In the genomic region with DNA sequence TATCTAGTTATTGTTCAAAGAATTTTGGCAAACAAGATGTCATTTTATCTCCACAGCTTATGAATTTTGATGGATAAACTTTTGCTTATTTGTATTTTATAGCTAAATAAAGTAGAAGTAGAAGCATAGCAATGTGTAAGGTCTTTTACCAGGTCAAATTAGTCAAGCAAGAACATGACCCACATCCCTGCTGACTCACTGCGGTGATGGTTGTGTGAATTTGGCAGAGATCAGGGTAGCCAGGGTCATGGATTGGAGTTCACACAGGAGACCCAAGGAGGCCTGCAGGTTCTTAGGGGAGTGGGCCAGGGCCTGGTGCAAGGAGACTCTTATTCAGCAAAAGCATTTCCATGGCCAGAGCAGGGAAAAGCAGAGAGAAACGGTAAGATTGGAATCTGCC, we compare ENCODE assay signal across 18 cellular contexts. TPM values are rescaled to one million over a fixed set of nuclear protein-coding genes. Genes with fewer than 3 reads are reported as not detected.
DNase-seq lines count a peak whose midpoint lies in the region; ATAC-seq and TF ChIP-seq lines count a peak whose summit lies in the region.
"Had no signal": no experiment of that assay in that cellular context is flagged by ENCODE, and none has a peak within 500 bp of the region (broad histone marks: within the 10 kb centered on the region; RNA-seq: fewer than 3 reads in every experiment).

No MANE protein-coding gene starts in this region.

- H3K4me2 ChIP-seq in mammary epithelial cell (ENCODE audit: insufficient read depth, low read depth, low read length) = no peak overlapping the region
- H3K4me2 ChIP-seq: A549, BLaER1 had no signal

- H3K27me3 ChIP-seq in mammary epithelial cell (ENCODE audit: insufficient read depth, low read length) = no peaks in the 10 kb centered on the region
- no peaks in the 10 kb centered on the region for H3K27me3 ChIP-seq in uterus
- H3K27me3 ChIP-seq: BLaER1 had no signal

- no peaks in the 10 kb centered on the region for H4K20me1 ChIP-seq in mammary epithelial cell (ENCODE audit: insufficient read depth, low read length)
- H4K20me1 ChIP-seq: BLaER1 had no signal

- no peak for ATAC-seq in HG03025 (IDR thresholded peaks at IDR 0.05; ENCODE audit: low FRiP score, unreplicated experiment)
- ATAC-seq: A549 had no signal

- H3K4me3 ChIP-seq in mammary epithelial cell (replicated peaks in 1 of 3; ENCODE audit: insufficient read depth in 1 of 3, low read depth in 2 of 3, low read length in 3 of 3) (no peak overlapping the region), uterus (no peak overlapping the region)
- H3K4me3 ChIP-seq: A549, BLaER1, SJSA1 had no signal

- intact Hi-C loops in mammary epithelial cell (cut with micrococcal nuclease) = loop anchor here (5.0 kb wide), 1 partner anchor 48 kb away; no protein-coding TSS in a partner anchor
- intact Hi-C loops in uterus (cut with DNase I; ENCODE audit: low total_unique reads) = no loop called here

- H3K79me2 ChIP-seq in mammary epithelial cell (ENCODE audit: insufficient read depth, low read length) = no peaks in the 10 kb centered on the region

- H3K36me3 ChIP-seq in mammary epithelial cell (ENCODE audit: insufficient read depth, low read length) = no peaks in the 10 kb centered on the region
- no peaks in the 10 kb centered on the region for H3K36me3 ChIP-seq in uterus
- H3K36me3 ChIP-seq: BLaER1, SJSA1 had no signal

- CTCF ChIA-PET in mammary epithelial cell (lab: Charles Lee; ENCODE audit: low non-redundant PET) = no interaction called here

- H3K9me3 ChIP-seq in mammary epithelial cell (replicated peaks; ENCODE audit: insufficient read depth, low read length) (no peaks in the 10 kb centered on the region), uterus (no peaks in the 10 kb centered on the region)
- H3K9me3 ChIP-seq: A549, BLaER1, SJSA1 had no signal

- TF ChIP-seq CTCF in mammary epithelial cell (conservative IDR thresholded peaks at IDR 0.05 in 1 of 2, IDR thresholded peaks at IDR 0.05 in 1 of 2; ENCODE audit: extremely low read depth in 1 of 2, insufficient read depth in 1 of 2, low read depth in 1 of 2, low read length in 2 of 2) (no peak), uterus (IDR thresholded peaks at IDR 0.05) (no peak)

- no peak overlapping the region for H3K9ac ChIP-seq in mammary epithelial cell (ENCODE audit: insufficient read depth, low read length)
- H3K9ac ChIP-seq: BLaER1 had no signal

- in situ Hi-C loops in mammary epithelial cell (cut with MboI; ENCODE audit: low sequenced_read_pairs in 2 of 2) = no loop called here

- 83% methylated on average over 2 of the region's 2 CpGs for WGBS in mammary epithelial cell (ENCODE audit: low coverage, missing lambda C conversion rate)

- TF ChIP-seq POLR2A in uterus (IDR thresholded peaks at IDR 0.05) = no peak

- DNase-seq in ELR (ENCODE audit: low read depth) (peak; percentile 60), M059J (ENCODE audit: low read depth) (peak; percentile 67), mammary epithelial cell (peak; percentile 16), renal cortical epithelial cell (ENCODE audit: low read depth) (peak; percentile 56), uterus (no peak)
- DNase-seq in stimulated activated CD4-positive, alpha-beta T cell treated with anti-CD3 and anti-CD28 coated beads, Interleukin-4, amount 100 ng/mL, for 1 hour = no peak
- DNase-seq: CD4-positive, alpha-beta memory T cell; DMS153; Kasumi-1; MV-4-11; NCI-H1694 treated with DMSO at 0.1 percent for 48 hours; NCI-H510A; NCI-H774; OCI-M1 had no signal

- no TSS peak for BruUV-seq in mammary epithelial cell (replicated peaks; lab: Mats Ljungman, UMichigan)

- no peak overlapping the region for H3K27ac ChIP-seq in mammary epithelial cell (ENCODE audit: insufficient read depth, low read depth, low read length)
- H3K27ac ChIP-seq in uterus = no peak overlapping the region
- H3K27ac ChIP-seq: A549, BLaER1, SJSA1 had no signal

- no peak overlapping the region for H2AFZ ChIP-seq in mammary epithelial cell (ENCODE audit: low read depth, low read length)

- no peaks in the 10 kb centered on the region for H3K4me1 ChIP-seq in mammary epithelial cell (ENCODE audit: insufficient read depth, low read length)
- H3K4me1 ChIP-seq in uterus = no peaks in the 10 kb centered on the region
- H3K4me1 ChIP-seq: A549, BLaER1, SJSA1 had no signal

- dilution Hi-C loops in mammary epithelial cell (cut with HindIII; ENCODE audit: low sequenced_read_pairs) = no loop called here

RNA-seq across cellular contexts. Expression of gene SP140, which starts 18.7 kb away (rescaled TPM):
- 2.0 and 11.8 TPM in 2 replicates for total RNA-seq in M059J (2014; rRNA removed; shearing (Covaris generic))
- 1 to 10 TPM in 1 of 2 donors, not detected in 1; 1.9 TPM for total RNA-seq in mammary epithelial cell
- 0.66 TPM for polyA plus RNA-seq in mammary epithelial cell
- not detected for polyA minus RNA-seq in mammary epithelial cell
- total RNA-seq in renal cortical epithelial cell = 4.3 and 5.3 TPM in 2 replicates
- 1 to 10 TPM in 1 of 4 donors, under 1 TPM in 2, not detected in 1; 0.77 to 1.1 (median 0.97) TPM for total RNA-seq in uterus

RNA-seq across cellular contexts. Expression of gene SP110, which starts 24.4 kb away (rescaled TPM):
- 71.1 and 93.4 TPM in 2 replicates for total RNA-seq in M059J (2014; rRNA removed; shearing (Covaris generic))
- 10 to 100 TPM; 11.2 to 12.9 TPM for total RNA-seq in mammary epithelial cell
- 11.2 TPM for polyA plus RNA-seq in mammary epithelial cell
- 27.5 TPM for polyA minus RNA-seq in mammary epithelial cell
- total RNA-seq in renal cortical epithelial cell = 3.6 and 19.4 TPM in 2 replicates
- 10 to 100 TPM; 10.5 to 77.9 (median 23.8) TPM for total RNA-seq in uterus

Comparison
In these comparisons a context has a peak if more than half of its experiments do, and no peak if none do; other contexts are left out.
1. DNase-seq: peak in ELR (single experiment), M059J (single experiment), mammary epithelial cell (single experiment) and renal cortical epithelial cell (single experiment); none in uterus (0 of 2) and stimulated activated CD4-positive, alpha-beta T cell treated with anti-CD3 and anti-CD28 coated beads, Interleukin-4, amount 100 ng/mL, for 1 hour (single experiment).